In genomic region chr3:133588784-133589465, GRCh38 we compare ENCODE assay signal across 21 cellular contexts. TPM values are rescaled to one million over a fixed set of nuclear protein-coding genes. Genes with fewer than 3 reads are reported as not detected.
DNase-seq lines count a peak whose midpoint lies in the region; ATAC-seq and TF ChIP-seq lines count a peak whose summit lies in the region.
"Had no signal": no experiment of that assay in that cellular context is flagged by ENCODE, and none has a peak within 500 bp of the region (broad histone marks: within the 10 kb centered on the region; RNA-seq: fewer than 3 reads in every experiment).

No MANE protein-coding gene starts in this region.

- peak overlapping the region in 5 of 7 donors; percentile 24 to 74 (median 59) for H3K27ac Mint-ChIP-seq in CD4-positive, alpha-beta memory T cell
- H3K27ac Mint-ChIP-seq in GM23338, result no peak overlapping the region
- H3K27ac Mint-ChIP-seq in activated naive CD8-positive, alpha-beta T cell, result peak overlapping the region; percentile 22
- H3K27ac Mint-ChIP-seq in naive thymus-derived CD4-positive, alpha-beta T cell, result peak overlapping the region in 6 of 9 donors; percentile 25 to 64 (median 42)

- no peaks in the 10 kb centered on the region for H3K9me2 ChIP-seq in GM23338 (ENCODE audit: insufficient read depth)

- H3K9me3 ChIP-seq in CD4-positive, alpha-beta memory T cell (ENCODE audit: control insufficient read depth in 1 of 2, low read length in 2 of 2), result no peaks in the 10 kb centered on the region
- H3K9me3 ChIP-seq in naive thymus-derived CD4-positive, alpha-beta T cell (ENCODE audit: control insufficient read depth in 2 of 3, low read length in 3 of 3), result no peaks in the 10 kb centered on the region
- H3K9me3 ChIP-seq: body of pancreas, right lobe of liver had no signal

- DNase-seq in CD4-positive, alpha-beta memory T cell, result no peak
- no peak for DNase-seq in GM23338 (ENCODE audit: low spot score)
- no peak for DNase-seq in naive thymus-derived CD4-positive, alpha-beta T cell
- no peak for DNase-seq in stimulated activated CD4-positive, alpha-beta T cell treated with anti-CD3 and anti-CD28 coated beads, Interleukin-1b, Interleukin-23, amount 100 ng/mL, for 48 hours
- DNase-seq in NCI-H345 (lab: John Stamatoyannopoulos, UW), result no peak
- no peak for DNase-seq in NCI-H510A (lab: John Stamatoyannopoulos, UW)
- DNase-seq: activated gamma-delta T cell treated with Interleukin-2 at 50 U/mL for 16 hours, dorsolateral prefrontal cortex, GF-D8, glutamatergic neuron, mesendoderm, NCI-H1048, NCI-H2107, right lobe of liver, RPMI8226, SW 1271, WERI-Rb-1 had no signal

- no peak overlapping the region for H3K4me3 ChIP-seq in CD4-positive, alpha-beta memory T cell (ENCODE audit: low read length in 2 of 2)
- no peak overlapping the region for H3K4me3 ChIP-seq in GM23338
- no peak overlapping the region for H3K4me3 ChIP-seq in naive thymus-derived CD4-positive, alpha-beta T cell (ENCODE audit: low read length)
- H3K4me3 ChIP-seq: body of pancreas, dorsolateral prefrontal cortex, right lobe of liver had no signal

- H3K27ac ChIP-seq in CD4-positive, alpha-beta memory T cell (ENCODE audit: low read depth, low read length), result no peak overlapping the region
- H3K27ac ChIP-seq in GM23338 (ENCODE audit: low read depth), result 0 out of 2 replicates have a peak overlapping the region, but pooled peaks have one; percentile 39
- H3K27ac ChIP-seq in naive thymus-derived CD4-positive, alpha-beta T cell (ENCODE audit: low read depth, low read length), result no peak overlapping the region
- H3K27ac ChIP-seq: body of pancreas, WERI-Rb-1 had no signal

- H3K4me3 Mint-ChIP-seq in CD4-positive, alpha-beta memory T cell, result no peak overlapping the region
- no peak overlapping the region for H3K4me3 Mint-ChIP-seq in GM23338
- H3K4me3 Mint-ChIP-seq in activated naive CD8-positive, alpha-beta T cell, result no peak overlapping the region
- H3K4me3 Mint-ChIP-seq in naive thymus-derived CD4-positive, alpha-beta T cell, result no peak overlapping the region

- ATAC-seq in GM23338, result no peak
- ATAC-seq in naive thymus-derived CD4-positive, alpha-beta T cell, result no peak
- ATAC-seq in HG02798 (IDR thresholded peaks at IDR 0.05; ENCODE audit: poor library complexity, unreplicated experiment), result no peak
- ATAC-seq: body of pancreas, esophagus mucosa had no signal

- no peak overlapping the region for H2AFZ ChIP-seq in GM23338

- TF ChIP-seq CTCF in GM23338 (conservative IDR thresholded peaks at IDR 0.05; ENCODE audit: low read depth in 2 of 2), result no peak

- no peaks in the 10 kb centered on the region for H3K4me1 ChIP-seq in CD4-positive, alpha-beta memory T cell (ENCODE audit: insufficient read depth, low read length)
- H3K4me1 ChIP-seq in GM23338 (ENCODE audit: insufficient read depth), result no peaks in the 10 kb centered on the region
- H3K4me1 ChIP-seq in naive thymus-derived CD4-positive, alpha-beta T cell (ENCODE audit: control insufficient read depth in 2 of 2, insufficient read depth in 2 of 2, low read length in 2 of 2), result no peaks in the 10 kb centered on the region
- H3K4me1 ChIP-seq: body of pancreas had no signal

- intact Hi-C loops in CD4-positive, alpha-beta memory T cell (cut with micrococcal nuclease), result no loop called here
- intact Hi-C loops in naive thymus-derived CD4-positive, alpha-beta T cell (cut with micrococcal nuclease), result no loop called here

- CTCF ChIA-PET in CD4-positive, alpha-beta memory T cell (lab: Charles Lee; ENCODE audit: partially characterized antibody), result interaction anchor here (1.0 kb wide), 1 partner anchor 10 kb away, joined by 3 read pairs; no protein-coding TSS in a partner anchor
- CTCF ChIA-PET in naive thymus-derived CD4-positive, alpha-beta T cell (lab: Charles Lee), result no interaction called here

- H3K27me3 Mint-ChIP-seq in CD4-positive, alpha-beta memory T cell, result no peaks in the 10 kb centered on the region
- peaks cover 3% of the 10 kb centered on the region for H3K27me3 Mint-ChIP-seq in GM23338 (ENCODE audit: insufficient read depth, low read depth, poor library complexity)
- H3K27me3 Mint-ChIP-seq in activated naive CD8-positive, alpha-beta T cell, result no peaks in the 10 kb centered on the region
- H3K27me3 Mint-ChIP-seq in naive thymus-derived CD4-positive, alpha-beta T cell, result no peaks in the 10 kb centered on the region

- H3K4me2 ChIP-seq in GM23338, result no peak overlapping the region

- peaks cover under 1% of the 10 kb centered on the region; the same call in 1 of the 2 replicates for H3K79me2 ChIP-seq in GM23338 (replicated peaks; ENCODE audit: insufficient read depth)

- H3K4me1 Mint-ChIP-seq in CD4-positive, alpha-beta memory T cell, result peaks cover 4 to 18% (median 8%) of the 10 kb centered on the region in 4 donors
- no peaks in the 10 kb centered on the region for H3K4me1 Mint-ChIP-seq in GM23338
- peaks cover 39% of the 10 kb centered on the region for H3K4me1 Mint-ChIP-seq in activated naive CD8-positive, alpha-beta T cell (ENCODE audit: low read depth)
- peaks cover 2 to 26% (median 13%) of the 10 kb centered on the region in 7 donors for H3K4me1 Mint-ChIP-seq in naive thymus-derived CD4-positive, alpha-beta T cell

- H3K36me3 ChIP-seq in CD4-positive, alpha-beta memory T cell (ENCODE audit: insufficient read depth, low read length), result peaks cover 50% of the 10 kb centered on the region
- H3K36me3 ChIP-seq in GM23338 (ENCODE audit: insufficient read depth), result peaks cover 53% of the 10 kb centered on the region
- H3K36me3 ChIP-seq in naive thymus-derived CD4-positive, alpha-beta T cell (ENCODE audit: control insufficient read depth in 2 of 3, insufficient read depth in 3 of 3, low read length in 3 of 3), result peaks cover 4 to 57% (median 42%) of the 10 kb centered on the region in 3 experiments

- H4K20me1 ChIP-seq in GM23338 (replicated peaks; ENCODE audit: insufficient read depth), result peaks cover 20% of the 10 kb centered on the region

- no peaks in the 10 kb centered on the region for H3K9me3 Mint-ChIP-seq in CD4-positive, alpha-beta memory T cell
- no peaks in the 10 kb centered on the region for H3K9me3 Mint-ChIP-seq in GM23338
- no peaks in the 10 kb centered on the region for H3K9me3 Mint-ChIP-seq in activated naive CD8-positive, alpha-beta T cell (ENCODE audit: low read depth)
- H3K9me3 Mint-ChIP-seq in naive thymus-derived CD4-positive, alpha-beta T cell, result no peaks in the 10 kb centered on the region

- peaks cover 40 to 52% of the 10 kb centered on the region in 2 donors for H3K36me3 Mint-ChIP-seq in CD4-positive, alpha-beta memory T cell
- H3K36me3 Mint-ChIP-seq in GM23338 (ENCODE audit: low read depth), result peaks cover 56% of the 10 kb centered on the region
- H3K36me3 Mint-ChIP-seq in activated naive CD8-positive, alpha-beta T cell, result peaks cover 10% of the 10 kb centered on the region
- H3K36me3 Mint-ChIP-seq in naive thymus-derived CD4-positive, alpha-beta T cell, result peaks cover 8 to 31% (median 23%) of the 10 kb centered on the region in 5 donors

- H3K27me3 ChIP-seq in CD4-positive, alpha-beta memory T cell (ENCODE audit: insufficient read depth, low read length), result no peaks in the 10 kb centered on the region
- H3K27me3 ChIP-seq in GM23338 (ENCODE audit: insufficient read depth), result no peaks in the 10 kb centered on the region
- H3K27me3 ChIP-seq in naive thymus-derived CD4-positive, alpha-beta T cell (ENCODE audit: control insufficient read depth in 2 of 2, insufficient read depth in 2 of 2, low read length in 2 of 2), result no peaks in the 10 kb centered on the region
- H3K27me3 ChIP-seq: body of pancreas, dorsolateral prefrontal cortex, right lobe of liver had no signal

- no peaks in the 10 kb centered on the region; the same call in 1 of the 2 replicates for H3F3A ChIP-seq in GM23338 (replicated peaks; ENCODE audit: low read depth)

- POLR2A ChIA-PET in CD4-positive, alpha-beta memory T cell (lab: Charles Lee; ENCODE audit: partially characterized antibody), result interaction anchor here (0.6 kb wide), 1 partner anchor 60 kb away, joined by 3 read pairs; no protein-coding TSS in a partner anchor
- POLR2A ChIA-PET in naive thymus-derived CD4-positive, alpha-beta T cell (lab: Charles Lee), result no interaction called here

TF ChIP-seq in GM23338, 12 proteins besides CTCF, POLR2A, EP300 and RAD21 (continues in another document):
- TF ChIP-seq ZNF114 (CRISPR knock-in tag; IDR thresholded peaks at IDR 0.05) (no peak), NANOG (IDR thresholded peaks at IDR 0.05; ENCODE audit: borderline replicate concordance) (no peak), EZH2 (IDR thresholded peaks at IDR 0.05; ENCODE audit: low read depth, unreplicated experiment) (no peak), ZNF331 (CRISPR knock-in tag; IDR thresholded peaks at IDR 0.05; ENCODE audit: low read depth) (no peak), POLR2AphosphoS5 (IDR thresholded peaks at IDR 0.05; ENCODE audit: low read depth) (no peak), EZH2phosphoT487 (IDR thresholded peaks at IDR 0.05; ENCODE audit: unreplicated experiment) (no peak), REST (IDR thresholded peaks at IDR 0.05; ENCODE audit: unreplicated experiment) (no peak)

RNA-seq across cellular contexts. Expression of gene CDV3, which starts 15.4 kb away (rescaled TPM):
- 100 to 1,000 TPM; 208 to 212 TPM for total RNA-seq in CD4-positive, alpha-beta memory T cell
- 10 to 100 TPM; 33.5 to 80.5 TPM for polyA plus RNA-seq in CD4-positive, alpha-beta memory T cell
- total RNA-seq in GM23338 (2014; rRNA removed; shearing (Covaris generic)), result 119 TPM in 2 replicates
- 36.6 and 44.1 TPM in 2 replicates for polyA plus RNA-seq in GM23338 (2016; fragmentation: Nextera tagmentation; extraction: Ambion mirVana)
- total RNA-seq in naive thymus-derived CD4-positive, alpha-beta T cell, result 100 to 1,000 TPM; 179 to 206 (median 200) TPM
- 10 to 100 TPM; 37.4 to 45.4 TPM for polyA plus RNA-seq in naive thymus-derived CD4-positive, alpha-beta T cell
